In genomic region chr16:67181346-67181745, GRCh38 we compare ENCODE assay signal across 14 cellular contexts. TPM values are rescaled to one million over a fixed set of nuclear protein-coding genes. Genes with fewer than 3 reads are reported as not detected.
DNase-seq lines count a peak whose midpoint lies in the region; ATAC-seq and TF ChIP-seq lines count a peak whose summit lies in the region.
"Had no signal": no experiment of that assay in that cellular context is flagged by ENCODE, and none has a peak within 500 bp of the region (broad histone marks: within the 10 kb centered on the region; RNA-seq: fewer than 3 reads in every experiment).

No MANE protein-coding gene starts in this region.

- WGBS in ovary, 3 donors, result 5 to 13% (median 7%) methylated on average over 2 of the region's 2 CpGs

- TF ChIP-seq CTCF in AG10803 (conservative IDR thresholded peaks at IDR 0.05; ENCODE audit: low read length), result no peak
- TF ChIP-seq CTCF in Loucy (conservative IDR thresholded peaks at IDR 0.05; ENCODE audit: low read length), result no peak
- TF ChIP-seq CTCF in dorsolateral prefrontal cortex (IDR thresholded peaks at IDR 0.05 in 54 of 56, conservative IDR thresholded peaks at IDR 0.05 in 2 of 56; ENCODE audit: low read depth in 1 of 56, partially characterized antibody in 56 of 56), result no peak
- no peak for TF ChIP-seq CTCF in ovary (IDR thresholded peaks at IDR 0.05)

- peak overlapping the region; percentile 35 for H3K4me2 ChIP-seq in Loucy (ENCODE audit: low read depth, low read length, poor library complexity, severe bottlenecking)

- no peak overlapping the region for H3K4me3 ChIP-seq in AG10803 (ENCODE audit: low read length)
- H3K4me3 ChIP-seq in Loucy (ENCODE audit: low read length, poor library complexity, severe bottlenecking), result no peak overlapping the region
- H3K4me3 ChIP-seq in dorsolateral prefrontal cortex, result peak overlapping the region in 41 of 59 donors; percentile 2 to 95 (median 68)
- no peak overlapping the region for H3K4me3 ChIP-seq in ovary
- H3K4me3 ChIP-seq: pancreas had no signal

- TF ChIP-seq EP300 in ovary (IDR thresholded peaks at IDR 0.05), result no peak

- H2AFZ ChIP-seq in Loucy (ENCODE audit: low read length), result no peak overlapping the region

- peaks cover 20% of the 10 kb centered on the region for H4K20me1 ChIP-seq in Loucy (ENCODE audit: insufficient read depth, low read length, poor library complexity, severe bottlenecking)

- TF ChIP-seq POLR2A in ovary (IDR thresholded peaks at IDR 0.05), result no peak

- intact Hi-C loops in dorsolateral prefrontal cortex (cut with DNase I), result loop anchor here in 1 of 2 donors (5.0 kb wide), 1 partner anchor 229 kb away; no protein-coding TSS in a partner anchor
- intact Hi-C loops in ovary (cut with DNase I), result loop anchor here in 1 of 4 donors (10.0 kb wide), 1 partner anchor 207 kb away; no protein-coding TSS in a partner anchor

- H3K9ac ChIP-seq in Loucy (ENCODE audit: low read depth, low read length, poor library complexity, severe bottlenecking), result no peak overlapping the region

- no peaks in the 10 kb centered on the region for H3K9me2 ChIP-seq in Loucy (replicated peaks; ENCODE audit: low read depth, low read length)

- no peaks in the 10 kb centered on the region for H3K36me3 ChIP-seq in Loucy (ENCODE audit: insufficient read depth, low read length)
- H3K36me3 ChIP-seq in ovary, result no peaks in the 10 kb centered on the region
- H3K36me3 ChIP-seq: pancreas had no signal

- peaks cover 25% of the 10 kb centered on the region for H3K79me2 ChIP-seq in Loucy (ENCODE audit: insufficient read depth, low read length)

- ATAC-seq in HG03097 (IDR thresholded peaks at IDR 0.05; ENCODE audit: low FRiP score, unreplicated experiment) (no peak), HG02884 (IDR thresholded peaks at IDR 0.05; ENCODE audit: unreplicated experiment) (no peak)
- ATAC-seq: left colon, pancreas had no signal

- H3K9me3 ChIP-seq in Loucy (ENCODE audit: insufficient read depth, low read depth, low read length) (no peaks in the 10 kb centered on the region), ovary (no peaks in the 10 kb centered on the region)
- H3K9me3 ChIP-seq: pancreas had no signal

- peak overlapping the region in 37 of 59 donors; percentile 9 to 97 (median 44) for H3K27ac ChIP-seq in dorsolateral prefrontal cortex
- H3K27ac ChIP-seq in ovary, result peak overlapping the region; percentile 36 to 54
- H3K27ac ChIP-seq: pancreas had no signal

- H3K27me3 ChIP-seq in Loucy (ENCODE audit: insufficient read depth, low read length, poor library complexity, severe bottlenecking) (no peaks in the 10 kb centered on the region), dorsolateral prefrontal cortex (no peaks in the 10 kb centered on the region), ovary (no peaks in the 10 kb centered on the region)
- H3K27me3 ChIP-seq: pancreas had no signal

- H3K4me1 ChIP-seq in Loucy (ENCODE audit: insufficient read depth, low read length, poor library complexity, severe bottlenecking), result peaks cover 19% of the 10 kb centered on the region
- peaks cover 5% of the 10 kb centered on the region for H3K4me1 ChIP-seq in ovary (ENCODE audit: insufficient read depth)

- H3F3A ChIP-seq in Loucy (ENCODE audit: low read depth), result no peaks in the 10 kb centered on the region

- DNase-seq in AG10803 (ENCODE audit: low read depth) (peak; percentile 86), dorsolateral prefrontal cortex (no peak), ovary (peak; percentile 77 to 82 (median 79)), GF-D8 (lab: John Stamatoyannopoulos, UW) (no peak), ureter (ENCODE audit: low spot score) (no peak)
- DNase-seq: activated CD4-positive, alpha-beta T cell treated with anti-CD3 and anti-CD28 coated beads, Interleukin-2, amount 50 U/mL, for 48 hours; activated naive CD4-positive, alpha-beta T cell treated with Interleukin-2 at 50 U/mL for 16 hours; KBM-7; left colon; NCI-H69 had no signal

RNA-seq across cellular contexts. Expression of gene MATCAP1, which starts 2.4 kb away (rescaled TPM):
- total RNA-seq in dorsolateral prefrontal cortex (100 to 1,000 TPM in 5 of 120 experiments, 10 to 100 TPM in 115; 51.2 to 112 (median 73.4) TPM), ovary (10 to 100 TPM; 16.8 to 96.4 (median 65.7) TPM), ureter (50.7 TPM)
- 10 to 100 TPM; 15.4 to 38.4 TPM for polyA plus RNA-seq in ovary

RNA-seq across cellular contexts. Expression of gene EXOC3L1, which starts 8.6 kb away (rescaled TPM):
- total RNA-seq in dorsolateral prefrontal cortex (1 to 10 TPM in 29 of 120 experiments, under 1 TPM in 66, not detected in 25; 0.20 to 2.3 (median 0.73) TPM), ovary (10 to 100 TPM in 4 of 7 donors, 1 to 10 TPM in 3; 6.1 to 33.0 (median 16.4) TPM), ureter (5.2 TPM)
- polyA plus RNA-seq in ovary, result 10 to 100 TPM in 1 of 2 donors, under 1 TPM in 1; 0.32 to 12.2 TPM

RNA-seq across cellular contexts. Expression of gene E2F4, which starts 10.6 kb away (rescaled TPM):
- 10 to 100 TPM; 30.4 to 60.3 (median 41.7) TPM for total RNA-seq in dorsolateral prefrontal cortex
- 10 to 100 TPM; 36.0 to 75.7 (median 52.9) TPM for total RNA-seq in ovary
- polyA plus RNA-seq in ovary, result 10 to 100 TPM; 17.6 to 36.2 TPM
- 83.0 TPM for total RNA-seq in ureter

RNA-seq across cellular contexts. Expression of gene NOL3, which starts 11.0 kb away (rescaled TPM):
- total RNA-seq in dorsolateral prefrontal cortex, result 10 to 100 TPM; 23.0 to 67.7 (median 36.8) TPM
- total RNA-seq in ovary, result 10 to 100 TPM; 14.1 to 31.7 (median 21.4) TPM
- 10 to 100 TPM; 17.9 to 23.1 TPM for polyA plus RNA-seq in ovary
- 26.8 TPM for total RNA-seq in ureter

RNA-seq across cellular contexts. Expression of gene HSF4, which starts 16.8 kb away (rescaled TPM):
- total RNA-seq in dorsolateral prefrontal cortex (100 to 1,000 TPM in 95 of 120 experiments, 10 to 100 TPM in 25; 73.3 to 206 (median 120) TPM), ovary (100 to 1,000 TPM in 1 of 7 donors, 10 to 100 TPM in 6; 30.8 to 115 (median 77.7) TPM), ureter (52.0 TPM)
- 10 to 100 TPM in 1 of 2 donors, 1 to 10 TPM in 1; 9.9 to 44.9 TPM for polyA plus RNA-seq in ovary

Comparison
In these comparisons a context has a peak if more than half of its experiments do, and no peak if none do; other contexts are left out.
1. DNase-seq: peak in AG10803 (single experiment) and ovary (5 of 5); none in dorsolateral prefrontal cortex (0 of 10), GF-D8 (single experiment) and ureter (single experiment).
2. H3K4me3 ChIP-seq: peak in dorsolateral prefrontal cortex (41 of 59); none in AG10803 (single experiment), Loucy (single experiment) and ovary (single experiment).